Comparison of ENCODE assay signal across 8 cellular contexts in genomic region chr1:27153549-27153886, GRCh38. TPM values are rescaled to one million over a fixed set of nuclear protein-coding genes. Genes with fewer than 3 reads are reported as not detected.
DNase-seq lines count a peak whose midpoint lies in the region; ATAC-seq and TF ChIP-seq lines count a peak whose summit lies in the region.

No MANE protein-coding gene starts in this region.

- H3K4me3 Mint-ChIP-seq in GM23338 (peak overlapping the region; percentile 90), WTC11 (peak overlapping the region; percentile 92)

- no peak for TF ChIP-seq POLR2A in heart left ventricle (IDR thresholded peaks at IDR 0.05)
- TF ChIP-seq POLR2A in testis (IDR thresholded peaks at IDR 0.05): no peak

- peak overlapping the region; percentile 86; the same call in 1 of the 2 replicates for H3K4me3 ChIP-seq in GM23338
- H3K4me3 ChIP-seq in heart left ventricle: peak overlapping the region in 11 of 12 donors; percentile 19 to 94 (median 76)
- peak overlapping the region; percentile 7 to 77 (median 45) for H3K4me3 ChIP-seq in skin epidermis
- no peak overlapping the region for H3K4me3 ChIP-seq in testis

- H3K9me3 Mint-ChIP-seq in GM23338 (no peaks in the 10 kb centered on the region), WTC11 (no peaks in the 10 kb centered on the region)

- H3K4me1 ChIP-seq in GM23338 (ENCODE audit: insufficient read depth): peaks cover 18% of the 10 kb centered on the region
- peaks cover 0 to 67% (median 60%) of the 10 kb centered on the region in 12 donors for H3K4me1 ChIP-seq in heart left ventricle
- peaks cover 32% of the 10 kb centered on the region for H3K4me1 ChIP-seq in testis

- H3K9me2 ChIP-seq in GM23338 (ENCODE audit: insufficient read depth): no peaks in the 10 kb centered on the region

- H3K9me3 ChIP-seq in heart left ventricle (no peaks in the 10 kb centered on the region), testis (no peaks in the 10 kb centered on the region)

- no peak for TF ChIP-seq CTCF in GM23338 (conservative IDR thresholded peaks at IDR 0.05; ENCODE audit: low read depth in 2 of 2)
- TF ChIP-seq CTCF in WTC11 (IDR thresholded peaks at IDR 0.05): no peak
- TF ChIP-seq CTCF in heart left ventricle (IDR thresholded peaks at IDR 0.05): no peak
- TF ChIP-seq CTCF in testis (IDR thresholded peaks at IDR 0.05): no peak

- H3K4me1 Mint-ChIP-seq in GM23338 (peaks cover 28% of the 10 kb centered on the region), WTC11 (peaks cover 26% of the 10 kb centered on the region)

- H3K27ac ChIP-seq in GM23338 (ENCODE audit: low read depth) (no peak overlapping the region), heart left ventricle (peak overlapping the region in 11 of 12 donors; percentile 69 to 95 (median 91)), skin epidermis (peak overlapping the region in 17 of 21 experiments; percentile 34 to 98 (median 92)), testis (peak overlapping the region in 1 of 2 donors; percentile 17)

- no peaks in the 10 kb centered on the region; the same call in 1 of the 2 replicates for H4K20me1 ChIP-seq in GM23338 (replicated peaks; ENCODE audit: insufficient read depth)

- H3K27ac Mint-ChIP-seq in GM23338: no peak overlapping the region
- H3K27ac Mint-ChIP-seq in WTC11: no peak overlapping the region

- WGBS in heart left ventricle, 4 donors: 8 to 31% (median 17%) methylated on average over 3 to 4 of the region's 4 CpGs
- WGBS in testis, 2 donors: 38 to 40% methylated on average over 4 of the region's 4 CpGs

- DNase-seq in GM23338 (ENCODE audit: low spot score) (no peak), WTC11 (ENCODE audit: low spot score) (no peak), heart left ventricle (no peak), testis (no peak), iPS-NIHi7 (ENCODE audit: extremely low spot score) (no peak)
- DNase-seq in stimulated activated CD8-positive, alpha-beta memory T cell treated with anti-CD3 and anti-CD28 coated beads, Interleukin-4, amount 100 ng/mL, for 48 hours: no peak

- CTCF ChIA-PET in WTC11 (lab: Charles Lee): interaction anchor here (1.7 to 2.4 kb wide), 6 partner anchors 8 to 147 kb away, joined by 5 to 18 read pairs (median 11); no protein-coding TSS in a partner anchor

- H3K27me3 Mint-ChIP-seq in GM23338 (ENCODE audit: insufficient read depth, low read depth, poor library complexity): peaks cover 8% of the 10 kb centered on the region
- H3K27me3 Mint-ChIP-seq in WTC11 (ENCODE audit: low read depth): no peaks in the 10 kb centered on the region

- H3K36me3 ChIP-seq in GM23338 (ENCODE audit: insufficient read depth) (no peaks in the 10 kb centered on the region), heart left ventricle (no peaks in the 10 kb centered on the region), testis (ENCODE audit: low read depth, missing control alignments) (no peaks in the 10 kb centered on the region)

- no peak overlapping the region for H2AFZ ChIP-seq in GM23338

- H3K79me2 ChIP-seq in GM23338 (replicated peaks; ENCODE audit: insufficient read depth): peaks cover 33% of the 10 kb centered on the region

- H3K27me3 ChIP-seq in GM23338 (ENCODE audit: insufficient read depth) (no peaks in the 10 kb centered on the region), heart left ventricle (no peaks in the 10 kb centered on the region), testis (no peaks in the 10 kb centered on the region)

- no peaks in the 10 kb centered on the region; the same call in 2 of the 3 replicates for H3K36me3 Mint-ChIP-seq in GM23338 (ENCODE audit: low read depth)
- H3K36me3 Mint-ChIP-seq in WTC11: no peaks in the 10 kb centered on the region

- no peaks in the 10 kb centered on the region for H3F3A ChIP-seq in GM23338 (replicated peaks; ENCODE audit: low read depth)

- no peak for ATAC-seq in GM23338
- no peak for ATAC-seq in WTC11
- peak in 3 of 4 donors; percentile 10 to 27 (median 19) for ATAC-seq in heart left ventricle
- no peak for ATAC-seq in HG03135 (IDR thresholded peaks at IDR 0.05; ENCODE audit: unreplicated experiment)

- POLR2A ChIA-PET in WTC11 (lab: Charles Lee): interaction anchor here (1.4 to 2.3 kb wide), 2 partner anchors 11 to 81 kb away, joined by 5 to 25 read pairs; partner anchors contain the start of gene WDTC1

- H3K4me2 ChIP-seq in GM23338: peak overlapping the region; percentile 97

- intact Hi-C loops in heart left ventricle (cut with DNase I) (loop anchor here in 9 of 10 donors (2.0 to 10.0 kb wide), 5 partner anchors 21 to 51 kb away; no protein-coding TSS in a partner anchor), testis (cut with DNase I; ENCODE audit: low total_unique reads) (loop anchor here (5.0 kb wide), 1 partner anchor 41 kb away; no protein-coding TSS in a partner anchor)

TF ChIP-seq in GM23338, 12 proteins besides CTCF, POLR2A, EP300 and RAD21 (continues in another document):
- no peak for TF ChIP-seq REST (IDR thresholded peaks at IDR 0.05; ENCODE audit: unreplicated experiment)
- no peak for TF ChIP-seq ZNF331 (CRISPR knock-in tag; IDR thresholded peaks at IDR 0.05; ENCODE audit: low read depth)
- no peak for TF ChIP-seq STAT1 (IDR thresholded peaks at IDR 0.05; ENCODE audit: unreplicated experiment)
- no peak for TF ChIP-seq JUNB (IDR thresholded peaks at IDR 0.05; ENCODE audit: unreplicated experiment)
- TF ChIP-seq ZNF114 (CRISPR knock-in tag; IDR thresholded peaks at IDR 0.05): no peak

TF ChIP-seq in WTC11, 78 proteins besides CTCF, POLR2A, EP300 and RAD21:
- TF ChIP-seq CREM (CRISPR knock-in tag; IDR thresholded peaks at IDR 0.05) (no peak), GABPB1 (CRISPR knock-in tag; IDR thresholded peaks at IDR 0.05) (no peak), ZNF416 (CRISPR knock-in tag; IDR thresholded peaks at IDR 0.05) (no peak), SOX15 (CRISPR knock-in tag; IDR thresholded peaks at IDR 0.05) (no peak), RELA (CRISPR knock-in tag; IDR thresholded peaks at IDR 0.05; ENCODE audit: borderline replicate concordance) (no peak), MXD4 (CRISPR knock-in tag; IDR thresholded peaks at IDR 0.05; ENCODE audit: borderline replicate concordance) (no peak), PRDM15 (CRISPR knock-in tag; IDR thresholded peaks at IDR 0.05) (no peak), PRRX2 (CRISPR knock-in tag; IDR thresholded peaks at IDR 0.05) (no peak), NFATC4 (CRISPR knock-in tag; IDR thresholded peaks at IDR 0.05) (no peak), PREB (CRISPR knock-in tag; IDR thresholded peaks at IDR 0.05; ENCODE audit: borderline replicate concordance) (no peak), TEAD4 (CRISPR knock-in tag; IDR thresholded peaks at IDR 0.05) (no peak)

RNA-seq across cellular contexts. Expression of gene SLC9A1, which starts 1.4 kb away (rescaled TPM):
- 22.3 and 23.3 TPM in 2 replicates for total RNA-seq in GM23338 (2014; rRNA removed; shearing (Covaris generic))
- polyA plus RNA-seq in GM23338 (2016; fragmentation: Nextera tagmentation; extraction: Ambion mirVana) (10.4 and 10.5 TPM in 2 replicates), heart left ventricle (10 to 100 TPM in 1 of 2 donors, 1 to 10 TPM in 1; 9.4 to 15.1 TPM), testis (ENCODE audit: insufficient read depth, low read depth, low replicate concordance) (33.5 TPM)
- total RNA-seq in WTC11 (2021) (22.0 to 25.1 TPM (median 22.5 TPM) in 3 replicates), heart left ventricle (10 to 100 TPM; 11.4 to 44.9 (median 25.3) TPM), testis (10 to 100 TPM; 16.8 to 26.4 TPM)

Comparison
In these comparisons a context has a peak if more than half of its experiments do, and no peak if none do; other contexts are left out.
1. ATAC-seq: peak in heart left ventricle (3 of 4); none in GM23338 (single experiment), WTC11 (single experiment) and HG03135 (single experiment).
2. H3K4me3 ChIP-seq: peak in GM23338 (single experiment), heart left ventricle (11 of 12) and skin epidermis (7 of 7); none in testis (0 of 2).